28 cellular contexts compared by ENCODE assay signal in genomic region chr11:75283391-75283931, GRCh38. TPM values are rescaled to one million over a fixed set of nuclear protein-coding genes. Genes with fewer than 3 reads are reported as not detected.
DNase-seq lines count a peak whose midpoint lies in the region; ATAC-seq and TF ChIP-seq lines count a peak whose summit lies in the region.
"Had no signal": no experiment of that assay in that cellular context is flagged by ENCODE, and none has a peak within 500 bp of the region (broad histone marks: within the 10 kb centered on the region; RNA-seq: fewer than 3 reads in every experiment).

No MANE protein-coding gene starts in this region.

- H3K79me1 ChIP-seq in neuronal stem cell (ENCODE audit: low read depth, low read length): no peaks in the 10 kb centered on the region

- peaks cover 55% of the 10 kb centered on the region for H3K36me3 ChIP-seq in left ventricle myocardium inferior
- peaks cover 23% of the 10 kb centered on the region for H3K36me3 ChIP-seq in CD8-positive, alpha-beta T cell (ENCODE audit: insufficient read depth, low read length)
- peaks cover 0 to 5% of the 10 kb centered on the region in 2 donors for H3K36me3 ChIP-seq in neuronal stem cell (replicated peaks in 1 of 2; ENCODE audit: control insufficient read depth in 2 of 2, insufficient read depth in 2 of 2, low read length in 2 of 2)
- H3K36me3 ChIP-seq: MG63 had no signal

- H3K9ac ChIP-seq in neuronal stem cell (ENCODE audit: low read depth, low read length, poor library complexity): no peak overlapping the region
- H3K9ac ChIP-seq: GM23248 had no signal

- H3K9me3 Mint-ChIP-seq in CD8-positive, alpha-beta T cell: no peaks in the 10 kb centered on the region
- H3K9me3 Mint-ChIP-seq in activated CD4-positive, alpha-beta memory T cell treated with anti-CD3 and anti-CD28 coated beads, Interleukin-2, amount 10 ng/mL, durations not matched to agents 7 days and 5 days: no peaks in the 10 kb centered on the region
- H3K9me3 Mint-ChIP-seq: CD4-positive, alpha-beta T cell; H9; HFFc6 had no signal

- no peak overlapping the region for H3K4me2 ChIP-seq in neuronal stem cell (ENCODE audit: insufficient read depth, low read length, poor library complexity, severe bottlenecking)

- peak overlapping the region; percentile 10 for H3K27ac Mint-ChIP-seq in CD8-positive, alpha-beta T cell
- no peak overlapping the region for H3K27ac Mint-ChIP-seq in activated CD4-positive, alpha-beta memory T cell treated with anti-CD3 and anti-CD28 coated beads, Interleukin-2, amount 10 ng/mL, durations not matched to agents 7 days and 5 days
- H3K27ac Mint-ChIP-seq: CD4-positive, alpha-beta T cell; H9; HFFc6 had no signal

- no peak overlapping the region for H4K8ac ChIP-seq in neuronal stem cell (ENCODE audit: low read depth, low read length)

- POLR2A ChIA-PET in CD8-positive, alpha-beta T cell (lab: Charles Lee): no interaction called here
- POLR2A ChIA-PET in activated CD4-positive, alpha-beta memory T cell treated with anti-CD3 and anti-CD28 coated beads, Interleukin-2, amount 10 ng/mL, durations not matched to agents 7 days and 5 days (lab: Charles Lee): no interaction called here

- peak overlapping the region; percentile 58 for H2AK5ac ChIP-seq in neuronal stem cell (ENCODE audit: low read depth, low read length)

- ATAC-seq in left cardiac atrium: no peak
- no peak for ATAC-seq in CD8-positive, alpha-beta T cell
- ATAC-seq: Panc1 had no signal

- H2BK12ac ChIP-seq in neuronal stem cell (ENCODE audit: low read length): no peak overlapping the region

- H3K4me1 Mint-ChIP-seq in CD8-positive, alpha-beta T cell (ENCODE audit: low read depth): peaks cover 17% of the 10 kb centered on the region
- no peaks in the 10 kb centered on the region for H3K4me1 Mint-ChIP-seq in activated CD4-positive, alpha-beta memory T cell treated with anti-CD3 and anti-CD28 coated beads, Interleukin-2, amount 10 ng/mL, durations not matched to agents 7 days and 5 days

- no peak overlapping the region for H2BK15ac ChIP-seq in neuronal stem cell (ENCODE audit: low read length)

- no CpG with 5 or more reads among the region's 16 CpGs for WGBS in neuronal stem cell (ENCODE audit: extremely low coverage in 2 of 2, insufficient read length in 2 of 2, insufficient replicate concordance in 1 of 2), 2 donors

- no peak overlapping the region for H2BK5ac ChIP-seq in neuronal stem cell (ENCODE audit: low read length)

- peaks cover 30% of the 10 kb centered on the region for H3K4me1 ChIP-seq in left ventricle myocardium inferior
- peaks cover 16% of the 10 kb centered on the region for H3K4me1 ChIP-seq in CD8-positive, alpha-beta T cell (ENCODE audit: insufficient read depth, low read length)
- peaks cover 4 to 10% of the 10 kb centered on the region in 2 donors for H3K4me1 ChIP-seq in neuronal stem cell (ENCODE audit: control insufficient read depth in 2 of 2, insufficient read depth in 1 of 2, low read depth in 1 of 2, low read length in 2 of 2)

- DNase-seq in left cardiac atrium (peak; percentile 17), left ventricle myocardium inferior (no peak), iPS-NIHi7 (ENCODE audit: extremely low spot score) (peak; percentile 51), neuronal stem cell (ENCODE audit: low spot score) (no peak), NCI-H510A treated with DMSO at 0.1 percent for 48 hours (lab: John Stamatoyannopoulos, UW) (no peak), NCI-H526 treated with DMSO at 0.1 percent for 48 hours (lab: John Stamatoyannopoulos, UW) (no peak)
- DNase-seq in CD8-positive, alpha-beta T cell: no peak
- DNase-seq in activated CD4-positive, alpha-beta memory T cell treated with anti-CD3 and anti-CD28 coated beads, Interleukin-2, amount 10 ng/mL, durations not matched to agents 7 days and 5 days: no peak
- DNase-seq: 8988T; ACHN; CD4-positive, alpha-beta T cell; COR-L47; DMS53; GM23248; H9; HFFc6; KBM-7; MG63; NCI-H2029; NCI-H446; NCI-H526; SHP77 treated with DMSO at 0.1 percent for 48 hours had no signal

- TF ChIP-seq CTCF in left ventricle myocardium inferior (IDR thresholded peaks at IDR 0.05; ENCODE audit: borderline replicate concordance): no peak
- TF ChIP-seq CTCF in CD8-positive, alpha-beta T cell (IDR thresholded peaks at IDR 0.05): no peak

- H3K4ac ChIP-seq in neuronal stem cell (ENCODE audit: low read length): no peak overlapping the region

- H3K9me3 ChIP-seq in left ventricle myocardium inferior (replicated peaks) (no peaks in the 10 kb centered on the region), neuronal stem cell (replicated peaks in 1 of 2; ENCODE audit: control insufficient read depth in 2 of 2, insufficient read depth in 1 of 2, low read depth in 1 of 2, low read length in 2 of 2) (no peaks in the 10 kb centered on the region)
- H3K9me3 ChIP-seq in CD8-positive, alpha-beta T cell (ENCODE audit: low read length): no peaks in the 10 kb centered on the region
- H3K9me3 ChIP-seq: MG63 had no signal

- no peaks in the 10 kb centered on the region for H3K27me3 Mint-ChIP-seq in CD8-positive, alpha-beta T cell (ENCODE audit: low read depth)
- no peaks in the 10 kb centered on the region for H3K27me3 Mint-ChIP-seq in activated CD4-positive, alpha-beta memory T cell treated with anti-CD3 and anti-CD28 coated beads, Interleukin-2, amount 10 ng/mL, durations not matched to agents 7 days and 5 days
- H3K27me3 Mint-ChIP-seq: CD4-positive, alpha-beta T cell had no signal

- H3K18ac ChIP-seq in neuronal stem cell (ENCODE audit: low read length): peak overlapping the region; percentile 74

- no peak overlapping the region for H2AFZ ChIP-seq in neuronal stem cell (ENCODE audit: low read length)
- H2AFZ ChIP-seq: GM23248 had no signal

- H3K36me3 Mint-ChIP-seq in CD8-positive, alpha-beta T cell: peaks cover 69% of the 10 kb centered on the region
- no peaks in the 10 kb centered on the region for H3K36me3 Mint-ChIP-seq in activated CD4-positive, alpha-beta memory T cell treated with anti-CD3 and anti-CD28 coated beads, Interleukin-2, amount 10 ng/mL, durations not matched to agents 7 days and 5 days (ENCODE audit: low read depth)

- H3K27ac ChIP-seq in left ventricle myocardium inferior (replicated peaks) (no peak overlapping the region), neuronal stem cell (replicated peaks; ENCODE audit: low read length) (no peak overlapping the region)
- H3K27ac ChIP-seq in CD8-positive, alpha-beta T cell (ENCODE audit: low read depth, low read length): no peak overlapping the region
- H3K27ac ChIP-seq: GM23248, RWPE1, SK-N-MC had no signal

- H3K4me3 ChIP-seq in left ventricle myocardium inferior: no peak overlapping the region
- H3K4me3 ChIP-seq in CD8-positive, alpha-beta T cell (ENCODE audit: low read depth, low read length): no peak overlapping the region
- H3K4me3 ChIP-seq in neuronal stem cell (ENCODE audit: low read length in 2 of 2): no peak overlapping the region
- H3K4me3 ChIP-seq: GM23248, MG63, SK-N-MC had no signal

- H3K14ac ChIP-seq in neuronal stem cell (ENCODE audit: low read length): peak overlapping the region; percentile 59

- H3K4me3 Mint-ChIP-seq in CD8-positive, alpha-beta T cell: no peak overlapping the region
- no peak overlapping the region for H3K4me3 Mint-ChIP-seq in activated CD4-positive, alpha-beta memory T cell treated with anti-CD3 and anti-CD28 coated beads, Interleukin-2, amount 10 ng/mL, durations not matched to agents 7 days and 5 days
- H3K4me3 Mint-ChIP-seq: CD4-positive, alpha-beta T cell; H9; HFFc6 had no signal

- intact Hi-C loops in left cardiac atrium (cut with DNase I) (loop anchor here in 1 of 2 donors (5.0 kb wide), 1 partner anchor 44 kb away; no protein-coding TSS in a partner anchor), left ventricle myocardium inferior (cut with micrococcal nuclease) (loop anchor here (10.0 kb wide), 1 partner anchor 51 kb away; no protein-coding TSS in a partner anchor)
- intact Hi-C loops in CD8-positive, alpha-beta T cell (cut with DNase I, micrococcal nuclease): no loop called here

- H3K23ac ChIP-seq in neuronal stem cell (ENCODE audit: low read depth, low read length, poor library complexity): no peak overlapping the region

- peak overlapping the region; percentile 34 for H4K91ac ChIP-seq in neuronal stem cell (ENCODE audit: low read depth, low read length, poor library complexity)

- H2BK120ac ChIP-seq in neuronal stem cell (ENCODE audit: low read depth, low read length): no peak overlapping the region

- H3K27me3 ChIP-seq in left ventricle myocardium inferior (ENCODE audit: low read depth) (no peaks in the 10 kb centered on the region), neuronal stem cell (ENCODE audit: control insufficient read depth in 3 of 3, insufficient read depth in 3 of 3, low read depth in 1 of 3, low read length in 3 of 3) (no peaks in the 10 kb centered on the region)
- no peaks in the 10 kb centered on the region for H3K27me3 ChIP-seq in CD8-positive, alpha-beta T cell (ENCODE audit: insufficient read depth, low read length)
- H3K27me3 ChIP-seq: MG63 had no signal

- CTCF ChIA-PET in CD8-positive, alpha-beta T cell (lab: Charles Lee): interaction anchor here (1.2 to 17.5 kb wide), 3 partner anchors 47 to 162 kb away, joined by 3 to 650 read pairs (median 6); no protein-coding TSS in a partner anchor
- CTCF ChIA-PET in activated CD4-positive, alpha-beta memory T cell treated with anti-CD3 and anti-CD28 coated beads, Interleukin-2, amount 10 ng/mL, durations not matched to agents 7 days and 5 days (lab: Charles Lee): interaction anchor here (9.9 kb wide), 1 partner anchor 102 kb away, joined by 339 read pairs; no protein-coding TSS in a partner anchor

RNA-seq across cellular contexts. Expression of gene TPBGL, which starts 42.9 kb away (rescaled TPM):
- total RNA-seq in left cardiac atrium: under 1 TPM; 0.21 to 0.42 TPM
- total RNA-seq in left ventricle myocardium inferior: 0.16 TPM
- under 1 TPM; 0.31 to 0.43 TPM for total RNA-seq in CD8-positive, alpha-beta T cell
- polyA plus RNA-seq in neuronal stem cell (2013, experiment 1 of 2): 0.10 TPM
- polyA plus RNA-seq in neuronal stem cell (2013, experiment 2 of 2): 0.10 TPM
- total RNA-seq in activated CD4-positive, alpha-beta memory T cell treated with anti-CD3 and anti-CD28 coated beads, Interleukin-2, amount 10 ng/mL, durations not matched to agents 7 days and 5 days: under 1 TPM; 0.28 to 0.38 TPM
- total RNA-seq: Daoy, GM23248, HFFc6, LHCN-M2 had no signal
- polyA plus RNA-seq: BJ, GM23248 had no signal

Comparison
In these comparisons a context has a peak if more than half of its experiments do, and no peak if none do; other contexts are left out.
1. DNase-seq: peak in left cardiac atrium (single experiment) and iPS-NIHi7 (single experiment); none in left ventricle myocardium inferior (single experiment), CD8-positive, alpha-beta T cell (0 of 7), neuronal stem cell (single experiment), NCI-H510A treated with DMSO at 0.1 percent for 48 hours (single experiment), NCI-H526 treated with DMSO at 0.1 percent for 48 hours (single experiment) and activated CD4-positive, alpha-beta memory T cell treated with anti-CD3 and anti-CD28 coated beads, Interleukin-2, amount 10 ng/mL, durations not matched to agents 7 days and 5 days (single experiment).